ENCODE assay signal across 8 cellular contexts in genomic region chr3:98817546-98817945, GRCh38. TPM values are rescaled to one million over a fixed set of nuclear protein-coding genes. Genes with fewer than 3 reads are reported as not detected.
DNase-seq lines count a peak whose midpoint lies in the region; ATAC-seq and TF ChIP-seq lines count a peak whose summit lies in the region.

No MANE protein-coding gene starts in this region.

- H3K27me3 ChIP-seq in CD4-positive, alpha-beta T cell (ENCODE audit: control insufficient read depth, insufficient read depth, low read length): no peaks in the 10 kb centered on the region
- no peaks in the 10 kb centered on the region for H3K27me3 ChIP-seq in spleen (replicated peaks in 1 of 7)

- POLR2A ChIA-PET in CD4-positive, alpha-beta T cell (lab: Charles Lee): no interaction called here
- POLR2A ChIA-PET in activated CD4-positive, alpha-beta memory T cell treated with anti-CD3 and anti-CD28 coated beads for 36 hours (lab: Charles Lee): no interaction called here

- H3K27ac ChIP-seq in CD4-positive, alpha-beta T cell (ENCODE audit: low read depth, low read length): no peak overlapping the region
- H3K27ac ChIP-seq in spleen: no peak overlapping the region

- H3K4me3 ChIP-seq in spleen: no peak overlapping the region

- no peak for DNase-seq in CD4-positive, alpha-beta T cell
- peak; percentile 62 for DNase-seq in NCI-H2107 treated with DMSO at 0.1 percent for 48 hours (lab: John Stamatoyannopoulos, UW; ENCODE audit: unreplicated experiment)
- DNase-seq in left ventricle myocardium superior: no peak
- DNase-seq in spleen: no peak
- no peak for DNase-seq in activated CD4-positive, alpha-beta memory T cell treated with anti-CD3 and anti-CD28 coated beads for 36 hours

- WGBS in spleen, 5 donors: 26 to 57% (median 46%) methylated on average over 1 of the region's 1 CpG

- TF ChIP-seq CTCF in CD4-positive, alpha-beta T cell (IDR thresholded peaks at IDR 0.05): peak; percentile 72
- TF ChIP-seq CTCF in spleen (IDR thresholded peaks at IDR 0.05 in 8 of 11, conservative IDR thresholded peaks at IDR 0.05 in 3 of 11): peak; percentile 42 to 85 (median 69)

- H3K4me1 Mint-ChIP-seq in CD4-positive, alpha-beta T cell (ENCODE audit: low read depth): no peaks in the 10 kb centered on the region
- no peaks in the 10 kb centered on the region for H3K4me1 Mint-ChIP-seq in activated T-helper 17 cell treated with anti-CD3 and anti-CD28 coated beads, Interleukin-2, amount 50 U/mL, for 72 hours
- no peaks in the 10 kb centered on the region for H3K4me1 Mint-ChIP-seq in activated CD4-positive, alpha-beta memory T cell treated with anti-CD3 and anti-CD28 coated beads for 36 hours (ENCODE audit: low read depth)

- ATAC-seq in CD4-positive, alpha-beta T cell (ENCODE audit: poor library complexity): peak; percentile 80
- ATAC-seq in GM18873 (IDR thresholded peaks at IDR 0.05; ENCODE audit: low FRiP score, unreplicated experiment) (peak; percentile 82), HG03097 (IDR thresholded peaks at IDR 0.05; ENCODE audit: low FRiP score, unreplicated experiment) (peak; percentile 76), left ventricle myocardium superior (peak; percentile 84)
- ATAC-seq in activated T-helper 17 cell treated with anti-CD3 and anti-CD28 coated beads, Interleukin-2, amount 50 U/mL, for 72 hours (replicated peaks): peak; percentile 66

- H3K9me3 Mint-ChIP-seq in CD4-positive, alpha-beta T cell: no peaks in the 10 kb centered on the region
- no peaks in the 10 kb centered on the region for H3K9me3 Mint-ChIP-seq in activated T-helper 17 cell treated with anti-CD3 and anti-CD28 coated beads, Interleukin-2, amount 50 U/mL, for 72 hours
- no peaks in the 10 kb centered on the region for H3K9me3 Mint-ChIP-seq in activated CD4-positive, alpha-beta memory T cell treated with anti-CD3 and anti-CD28 coated beads for 36 hours

- no peak for TF ChIP-seq POLR2A in spleen (IDR thresholded peaks at IDR 0.05)

- H3K36me3 ChIP-seq in spleen: no peaks in the 10 kb centered on the region

- no peaks in the 10 kb centered on the region for H3K9me3 ChIP-seq in CD4-positive, alpha-beta T cell (ENCODE audit: control insufficient read depth, low read length)
- no peaks in the 10 kb centered on the region for H3K9me3 ChIP-seq in spleen

- intact Hi-C loops in CD4-positive, alpha-beta T cell (cut with DNase I, micrococcal nuclease): loop anchor here (1.0 to 10.0 kb wide), 13 partner anchors 175 to 1440 kb away; partner anchors contain the start of gene GABRR3 (in 1 of the 2)
- intact Hi-C loops in left ventricle myocardium superior (cut with micrococcal nuclease) (loop anchor here (1.0 to 10.0 kb wide), 2 partner anchors 177 to 877 kb away; no protein-coding TSS in a partner anchor), spleen (cut with DNase I; ENCODE audit: low total_unique reads) (no loop called here)
- intact Hi-C loops in activated CD4-positive, alpha-beta memory T cell treated with anti-CD3 and anti-CD28 coated beads for 36 hours (cut with micrococcal nuclease): loop anchor here (1.0 to 5.0 kb wide), 5 partner anchors 177 to 990 kb away; no protein-coding TSS in a partner anchor

- H3K4me3 Mint-ChIP-seq in CD4-positive, alpha-beta T cell: no peak overlapping the region
- no peak overlapping the region for H3K4me3 Mint-ChIP-seq in activated T-helper 17 cell treated with anti-CD3 and anti-CD28 coated beads, Interleukin-2, amount 50 U/mL, for 72 hours
- no peak overlapping the region for H3K4me3 Mint-ChIP-seq in activated CD4-positive, alpha-beta memory T cell treated with anti-CD3 and anti-CD28 coated beads for 36 hours

- no peak overlapping the region for H3K27ac Mint-ChIP-seq in CD4-positive, alpha-beta T cell
- H3K27ac Mint-ChIP-seq in activated T-helper 17 cell treated with anti-CD3 and anti-CD28 coated beads, Interleukin-2, amount 50 U/mL, for 72 hours: no peak overlapping the region
- no peak overlapping the region for H3K27ac Mint-ChIP-seq in activated CD4-positive, alpha-beta memory T cell treated with anti-CD3 and anti-CD28 coated beads for 36 hours

- H3K36me3 Mint-ChIP-seq in CD4-positive, alpha-beta T cell (ENCODE audit: low read depth): no peaks in the 10 kb centered on the region
- no peaks in the 10 kb centered on the region for H3K36me3 Mint-ChIP-seq in activated T-helper 17 cell treated with anti-CD3 and anti-CD28 coated beads, Interleukin-2, amount 50 U/mL, for 72 hours (ENCODE audit: low read depth)
- H3K36me3 Mint-ChIP-seq in activated CD4-positive, alpha-beta memory T cell treated with anti-CD3 and anti-CD28 coated beads for 36 hours: no peaks in the 10 kb centered on the region

- no peaks in the 10 kb centered on the region for H3K27me3 Mint-ChIP-seq in CD4-positive, alpha-beta T cell
- no peaks in the 10 kb centered on the region for H3K27me3 Mint-ChIP-seq in activated T-helper 17 cell treated with anti-CD3 and anti-CD28 coated beads, Interleukin-2, amount 50 U/mL, for 72 hours
- H3K27me3 Mint-ChIP-seq in activated CD4-positive, alpha-beta memory T cell treated with anti-CD3 and anti-CD28 coated beads for 36 hours: no peaks in the 10 kb centered on the region

- H3K4me1 ChIP-seq in spleen: no peaks in the 10 kb centered on the region

- CTCF ChIA-PET in CD4-positive, alpha-beta T cell (lab: Charles Lee): interaction anchor here (1.2 to 1.6 kb wide), 3 partner anchors 26 to 936 kb away, joined by 3 to 9 read pairs (median 3); no protein-coding TSS in a partner anchor
- CTCF ChIA-PET in activated CD4-positive, alpha-beta memory T cell treated with anti-CD3 and anti-CD28 coated beads for 36 hours (lab: Charles Lee): interaction anchor here (0.6 to 5.8 kb wide), 15 partner anchors 10 to 1024 kb away, joined by 3 to 78 read pairs (median 4); no protein-coding TSS in a partner anchor

RNA-seq across cellular contexts. Expression of gene ST3GAL6, which starts 54.4 kb away (rescaled TPM):
- total RNA-seq in CD4-positive, alpha-beta T cell: under 1 TPM; 0.44 to 0.45 TPM
- not detected for total RNA-seq in activated T-helper 17 cell treated with anti-CD3 and anti-CD28 coated beads, Interleukin-2, amount 50 U/mL, for 72 hours
- total RNA-seq in left ventricle myocardium superior (27.0 TPM), spleen (10 to 100 TPM in 3 of 7 donors, 1 to 10 TPM in 4; 6.9 to 16.8 (median 9.9) TPM)
- polyA plus RNA-seq in spleen: 1 to 10 TPM; 2.5 to 7.2 (median 5.4) TPM
- not detected for total RNA-seq in activated CD4-positive, alpha-beta memory T cell treated with anti-CD3 and anti-CD28 coated beads for 36 hours

Comparison
In these comparisons a context has a peak if more than half of its experiments do, and no peak if none do; other contexts are left out.
1. RNA of gene ST3GAL6, which starts 54.4 kb away (total RNA-seq): 27.0 TPM in left ventricle myocardium superior (single experiment) and 6.9 to 16.8 TPM in spleen; 0.44 to 0.45 TPM in CD4-positive, alpha-beta T cell, not detected in activated CD4-positive, alpha-beta memory T cell treated with anti-CD3 and anti-CD28 coated beads for 36 hours and not detected in activated T-helper 17 cell treated with anti-CD3 and anti-CD28 coated beads, Interleukin-2, amount 50 U/mL, for 72 hours; every median in the first group is over 4 times any median in the second.
2. Peak in every context shown above with its lines, with median percentiles within 50 percentile points of each other: ATAC-seq.